14 cellular contexts compared by ENCODE assay signal in the genomic region with DNA sequence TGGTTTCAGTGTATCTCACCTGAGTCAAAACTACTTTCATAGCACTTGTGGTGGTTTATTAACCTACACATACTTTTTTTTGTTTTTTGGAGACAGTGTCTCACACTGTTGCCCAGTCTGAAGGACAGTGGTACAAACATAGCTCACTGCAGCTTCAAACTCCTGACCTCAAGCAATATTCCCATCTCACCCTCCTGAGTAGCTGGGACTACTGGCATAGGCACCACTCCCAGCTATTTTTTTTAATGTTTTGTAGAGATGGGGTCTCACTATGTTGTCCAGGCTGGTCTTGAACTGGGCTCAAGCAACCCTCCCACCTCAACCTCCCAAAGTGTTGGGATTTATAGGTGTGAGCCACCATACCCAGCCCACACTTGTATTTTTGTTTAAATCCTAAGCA. TPM values are rescaled to one million over a fixed set of nuclear protein-coding genes. Genes with fewer than 3 reads are reported as not detected.
DNase-seq lines count a peak whose midpoint lies in the region; ATAC-seq and TF ChIP-seq lines count a peak whose summit lies in the region.
"Had no signal": no experiment of that assay in that cellular context is flagged by ENCODE, and none has a peak within 500 bp of the region (broad histone marks: within the 10 kb centered on the region; RNA-seq: fewer than 3 reads in every experiment).

No MANE protein-coding gene starts in this region.

- POLR2A ChIA-PET in WTC11 (lab: Charles Lee): interaction anchor here (0.7 to 0.9 kb wide), 2 partner anchors 13 to 117 kb away, joined by 4 read pairs; no protein-coding TSS in a partner anchor

- H3K27me3 Mint-ChIP-seq in T-helper 2 cell treated with Interferon-gamma antibody and Interleukin-4, amounts not matched to agents 5 μg/mL and 100 μg/mL, for 36 hours (ENCODE audit: low read depth): no peaks in the 10 kb centered on the region
- no peaks in the 10 kb centered on the region for H3K27me3 Mint-ChIP-seq in activated naive CD4-positive, alpha-beta T cell treated with anti-CD3 and anti-CD28 coated beads, Interleukin-2, amount 50 U/mL, for 24 hours
- H3K27me3 Mint-ChIP-seq in WTC11 (ENCODE audit: low read depth): no peaks in the 10 kb centered on the region

- H3K4me1 Mint-ChIP-seq in T-helper 2 cell treated with Interferon-gamma antibody and Interleukin-4, amounts not matched to agents 5 μg/mL and 100 μg/mL, for 36 hours (ENCODE audit: low read depth): peaks cover 3% of the 10 kb centered on the region
- peaks cover 10% of the 10 kb centered on the region for H3K4me1 Mint-ChIP-seq in activated naive CD4-positive, alpha-beta T cell treated with anti-CD3 and anti-CD28 coated beads, Interleukin-2, amount 50 U/mL, for 24 hours
- peaks cover 3% of the 10 kb centered on the region for H3K4me1 Mint-ChIP-seq in WTC11
- H3K4me1 Mint-ChIP-seq in stimulated activated effector memory CD8-positive, alpha-beta T cell treated with anti-CD3 and anti-CD28 coated beads, Interleukin-12 subunit alpha, Interleukin-12 subunit beta, amount 100 ng/mL, for 72 hours: peaks cover 3% of the 10 kb centered on the region
- H3K4me1 Mint-ChIP-seq: CD14-positive monocyte had no signal

- H3K27ac Mint-ChIP-seq in T-helper 2 cell treated with Interferon-gamma antibody and Interleukin-4, amounts not matched to agents 5 μg/mL and 100 μg/mL, for 36 hours: peak overlapping the region; percentile 26
- peak overlapping the region; percentile 66 for H3K27ac Mint-ChIP-seq in activated naive CD4-positive, alpha-beta T cell treated with anti-CD3 and anti-CD28 coated beads, Interleukin-2, amount 50 U/mL, for 24 hours
- H3K27ac Mint-ChIP-seq in activated naive CD4-positive, alpha-beta T cell treated with anti-CD3 and anti-CD28 coated beads, Interleukin-2, amount 50 U/mL, for 72 hours: peak overlapping the region in 1 of 2 donors; percentile 51
- no peak overlapping the region for H3K27ac Mint-ChIP-seq in WTC11
- peak overlapping the region; percentile 19 for H3K27ac Mint-ChIP-seq in stimulated activated effector memory CD8-positive, alpha-beta T cell treated with anti-CD3 and anti-CD28 coated beads, Interleukin-12 subunit alpha, Interleukin-12 subunit beta, amount 100 ng/mL, for 72 hours
- H3K27ac Mint-ChIP-seq: HFFc6 had no signal

- no peaks in the 10 kb centered on the region for H3K27me3 ChIP-seq in aorta (ENCODE audit: control insufficient read depth in 1 of 2, insufficient read depth in 2 of 2, low read length in 1 of 2)

- DNase-seq in T-helper 2 cell treated with Interferon-gamma antibody and Interleukin-4, amounts not matched to agents 5 μg/mL and 100 μg/mL, for 36 hours (ENCODE audit: low spot score): no peak
- DNase-seq in T-helper 2 cell (no peak), WTC11 (ENCODE audit: low spot score) (no peak), aorta (no peak)
- no peak for DNase-seq in activated naive CD4-positive, alpha-beta T cell treated with anti-CD3 and anti-CD28 coated beads, Interleukin-2, amount 50 U/mL, for 72 hours (ENCODE audit: low spot score in 2 of 2)
- no peak for DNase-seq in stimulated activated effector memory CD8-positive, alpha-beta T cell treated with anti-CD3 and anti-CD28 coated beads, Interleukin-12 subunit alpha, Interleukin-12 subunit beta, amount 100 ng/mL, for 72 hours (ENCODE audit: low spot score in 2 of 2)
- DNase-seq: DMS53, GF-D8, HFFc6 had no signal

- H3K36me3 Mint-ChIP-seq in T-helper 2 cell treated with Interferon-gamma antibody and Interleukin-4, amounts not matched to agents 5 μg/mL and 100 μg/mL, for 36 hours (ENCODE audit: low read depth): peaks cover 31% of the 10 kb centered on the region
- H3K36me3 Mint-ChIP-seq in activated naive CD4-positive, alpha-beta T cell treated with anti-CD3 and anti-CD28 coated beads, Interleukin-2, amount 50 U/mL, for 24 hours: peaks cover 7% of the 10 kb centered on the region
- peaks cover 0 to 6% of the 10 kb centered on the region in 2 donors for H3K36me3 Mint-ChIP-seq in activated naive CD4-positive, alpha-beta T cell treated with anti-CD3 and anti-CD28 coated beads, Interleukin-2, amount 50 U/mL, for 72 hours
- peaks cover 11% of the 10 kb centered on the region for H3K36me3 Mint-ChIP-seq in WTC11
- peaks cover 87% of the 10 kb centered on the region for H3K36me3 Mint-ChIP-seq in stimulated activated effector memory CD8-positive, alpha-beta T cell treated with anti-CD3 and anti-CD28 coated beads, Interleukin-12 subunit alpha, Interleukin-12 subunit beta, amount 100 ng/mL, for 72 hours

- H3K4me1 ChIP-seq in aorta (ENCODE audit: control insufficient read depth in 1 of 2, insufficient read depth in 2 of 2, low read length in 2 of 2): no peaks in the 10 kb centered on the region
- H3K4me1 ChIP-seq: HAP-1 had no signal

- H3K9me3 Mint-ChIP-seq in T-helper 2 cell treated with Interferon-gamma antibody and Interleukin-4, amounts not matched to agents 5 μg/mL and 100 μg/mL, for 36 hours: no peaks in the 10 kb centered on the region
- H3K9me3 Mint-ChIP-seq in activated naive CD4-positive, alpha-beta T cell treated with anti-CD3 and anti-CD28 coated beads, Interleukin-2, amount 50 U/mL, for 24 hours: no peaks in the 10 kb centered on the region
- H3K9me3 Mint-ChIP-seq in activated naive CD4-positive, alpha-beta T cell treated with anti-CD3 and anti-CD28 coated beads, Interleukin-2, amount 50 U/mL, for 72 hours: no peaks in the 10 kb centered on the region
- H3K9me3 Mint-ChIP-seq in WTC11: no peaks in the 10 kb centered on the region
- no peaks in the 10 kb centered on the region for H3K9me3 Mint-ChIP-seq in stimulated activated effector memory CD8-positive, alpha-beta T cell treated with anti-CD3 and anti-CD28 coated beads, Interleukin-12 subunit alpha, Interleukin-12 subunit beta, amount 100 ng/mL, for 72 hours
- H3K9me3 Mint-ChIP-seq: CD14-positive monocyte, HFFc6 had no signal

- no peak for ATAC-seq in activated naive CD4-positive, alpha-beta T cell treated with anti-CD3 and anti-CD28 coated beads, Interleukin-2, amount 50 U/mL, for 72 hours
- ATAC-seq in WTC11: no peak
- ATAC-seq in stimulated activated effector memory CD8-positive, alpha-beta T cell treated with anti-CD3 and anti-CD28 coated beads, Interleukin-12 subunit alpha, Interleukin-12 subunit beta, amount 100 ng/mL, for 72 hours: no peak
- no peak for ATAC-seq in aorta (ENCODE audit: low FRiP score)
- ATAC-seq in HG02870 (IDR thresholded peaks at IDR 0.05; ENCODE audit: unreplicated experiment): no peak

- H3K4me3 ChIP-seq in aorta (ENCODE audit: low read length in 2 of 2): no peak overlapping the region
- H3K4me3 ChIP-seq: HAP-1 had no signal

- intact Hi-C loops in aorta (cut with DNase I): loop anchor here in 1 of 2 donors (10.0 kb wide), 1 partner anchor 46 kb away; the partner anchor contains the start of gene STAU1

- H3K36me3 ChIP-seq in aorta (ENCODE audit: control insufficient read depth in 1 of 2, insufficient read depth in 2 of 2, low read length in 1 of 2): no peaks in the 10 kb centered on the region
- H3K36me3 ChIP-seq: HAP-1 had no signal

- H3K9me3 ChIP-seq in aorta (ENCODE audit: control insufficient read depth, low read length): no peaks in the 10 kb centered on the region
- H3K9me3 ChIP-seq: HAP-1 had no signal

- CTCF ChIA-PET in WTC11 (lab: Charles Lee): interaction anchor here (0.7 kb wide), 1 partner anchor 79 kb away, joined by 3 read pairs; no protein-coding TSS in a partner anchor

- no peak overlapping the region for H3K4me3 Mint-ChIP-seq in T-helper 2 cell treated with Interferon-gamma antibody and Interleukin-4, amounts not matched to agents 5 μg/mL and 100 μg/mL, for 36 hours
- H3K4me3 Mint-ChIP-seq in activated naive CD4-positive, alpha-beta T cell treated with anti-CD3 and anti-CD28 coated beads, Interleukin-2, amount 50 U/mL, for 24 hours: no peak overlapping the region
- H3K4me3 Mint-ChIP-seq in WTC11: no peak overlapping the region
- H3K4me3 Mint-ChIP-seq in stimulated activated effector memory CD8-positive, alpha-beta T cell treated with anti-CD3 and anti-CD28 coated beads, Interleukin-12 subunit alpha, Interleukin-12 subunit beta, amount 100 ng/mL, for 72 hours: no peak overlapping the region
- H3K4me3 Mint-ChIP-seq: CD14-positive monocyte, HFFc6 had no signal

- no peak overlapping the region for H3K27ac ChIP-seq in aorta (ENCODE audit: low read depth in 1 of 2, low read length in 2 of 2)
- H3K27ac ChIP-seq: 22Rv1 had no signal

- no peak for TF ChIP-seq CTCF in WTC11 (IDR thresholded peaks at IDR 0.05)

TF ChIP-seq in WTC11, 78 proteins besides CTCF, POLR2A, EP300 and RAD21:
- peak; percentile 51; the same call in 1 of the 2 replicates for TF ChIP-seq ZNF121 (CRISPR knock-in tag; IDR thresholded peaks at IDR 0.05)
- TF ChIP-seq, protein P1, sequence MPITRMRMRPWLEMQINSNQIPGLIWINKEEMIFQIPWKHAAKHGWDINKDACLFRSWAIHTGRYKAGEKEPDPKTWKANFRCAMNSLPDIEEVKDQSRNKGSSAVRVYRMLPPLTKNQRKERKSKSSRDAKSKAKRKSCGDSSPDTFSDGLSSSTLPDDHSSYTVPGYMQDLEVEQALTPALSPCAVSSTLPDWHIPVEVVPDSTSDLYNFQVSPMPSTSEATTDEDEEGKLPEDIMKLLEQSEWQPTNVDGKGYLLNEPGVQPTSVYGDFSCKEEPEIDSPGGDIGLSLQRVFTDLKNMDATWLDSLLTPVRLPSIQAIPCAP (CRISPR knock-in tag; IDR thresholded peaks at IDR 0.05): no peak

RNA-seq across cellular contexts. Expression of gene STAU1, which starts 49.7 kb away (rescaled TPM):
- 10 to 100 TPM; 61.1 to 98.9 TPM for total RNA-seq in activated naive CD4-positive, alpha-beta T cell treated with anti-CD3 and anti-CD28 coated beads, Interleukin-2, amount 50 U/mL, for 72 hours
- 83.6 to 92.6 TPM (median 87.3 TPM) in 3 replicates for total RNA-seq in WTC11 (2021)
- 10 to 100 TPM; 72.5 to 81.3 TPM for total RNA-seq in aorta
- polyA plus RNA-seq in aorta: 10 to 100 TPM; 39.1 to 47.8 TPM
